Comparison of ENCODE assay signal across 11 cellular contexts in the genomic region with DNA sequence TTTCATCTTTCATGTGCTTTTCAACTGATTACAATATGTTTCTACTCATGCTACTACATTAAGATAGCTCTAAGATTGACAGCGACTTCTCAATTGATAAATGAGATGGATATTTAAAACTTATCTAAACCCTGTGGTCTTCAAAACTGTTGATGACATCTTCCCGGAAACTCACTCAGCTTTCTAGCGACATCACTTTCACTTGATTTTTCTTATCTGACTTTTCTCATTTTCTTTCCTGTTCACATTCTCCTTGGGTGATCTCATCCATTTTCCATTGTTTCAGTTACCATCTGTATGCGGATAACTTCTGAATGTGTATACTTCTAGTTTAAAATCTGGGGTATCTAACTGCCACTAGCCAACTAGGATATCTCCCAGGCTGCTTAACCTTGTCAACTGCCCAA. TPM values are rescaled to one million over a fixed set of nuclear protein-coding genes. Genes with fewer than 3 reads are reported as not detected.
DNase-seq lines count a peak whose midpoint lies in the region; TF ChIP-seq lines count a peak whose summit lies in the region.
"Had no signal": no experiment of that assay in that cellular context is flagged by ENCODE, and none has a peak within 500 bp of the region (broad histone marks: within the 10 kb centered on the region; RNA-seq: fewer than 3 reads in every experiment).

No MANE protein-coding gene starts in this region.

- peak overlapping the region; percentile 49 for H3K27ac Mint-ChIP-seq in activated CD4-positive, alpha-beta T cell treated with anti-CD3 and anti-CD28 coated beads, Interleukin-2, amount 10 ng/mL, durations not matched to agents 24 days and 14 days
- peak overlapping the region; percentile 67 for H3K27ac Mint-ChIP-seq in T-helper 2 cell treated with Interferon-gamma antibody and Interleukin-4, amounts not matched to agents 5 μg/mL and 100 μg/mL, for 36 hours
- peak overlapping the region; percentile 36 for H3K27ac Mint-ChIP-seq in progenitor cell of endocrine pancreas

- CTCF ChIA-PET in GM10248 (lab: Yijun Ruan, JAX): interaction anchor here (0.9 kb wide), 1 partner anchor 26 kb away, joined by 3 read pairs; no protein-coding TSS in a partner anchor

- DNase-seq in activated CD4-positive, alpha-beta T cell treated with anti-CD3 and anti-CD28 coated beads, Interleukin-2, amount 10 ng/mL, durations not matched to agents 24 days and 14 days: no peak
- no peak for DNase-seq in activated CD4-positive, alpha-beta T cell treated with anti-CD3 and anti-CD28 coated beads, Interleukin-2, amount 50 U/mL, for 4 hours
- DNase-seq in T-helper 2 cell treated with Interferon-gamma antibody and Interleukin-4, amounts not matched to agents 5 μg/mL and 100 μg/mL, for 36 hours (ENCODE audit: low spot score): no peak
- peak; percentile 11 for DNase-seq in epithelial cell of esophagus (ENCODE audit: low read depth)
- DNase-seq in progenitor cell of endocrine pancreas (ENCODE audit: low spot score, unreplicated experiment): no peak
- DNase-seq in GM10248 (ENCODE audit: extremely low spot score): no peak
- DNase-seq in MV-4-11 (lab: John Stamatoyannopoulos, UW): no peak
- DNase-seq in occipital lobe (lab: John Stamatoyannopoulos, UW): no peak
- DNase-seq: 8988T; H7; NK-92 treated with Interleukin-12 subunit alpha and Interleukin-12 subunit beta, amount 100 ng/mL, for 24 hours had no signal

- H3K27me3 Mint-ChIP-seq in activated CD4-positive, alpha-beta T cell treated with anti-CD3 and anti-CD28 coated beads, Interleukin-2, amount 10 ng/mL, durations not matched to agents 24 days and 14 days: peaks cover 2% of the 10 kb centered on the region
- no peaks in the 10 kb centered on the region for H3K27me3 Mint-ChIP-seq in T-helper 2 cell treated with Interferon-gamma antibody and Interleukin-4, amounts not matched to agents 5 μg/mL and 100 μg/mL, for 36 hours (ENCODE audit: low read depth)
- no peaks in the 10 kb centered on the region for H3K27me3 Mint-ChIP-seq in progenitor cell of endocrine pancreas

- peaks cover 47% of the 10 kb centered on the region for H3K4me1 Mint-ChIP-seq in activated CD4-positive, alpha-beta T cell treated with anti-CD3 and anti-CD28 coated beads, Interleukin-2, amount 10 ng/mL, durations not matched to agents 24 days and 14 days
- H3K4me1 Mint-ChIP-seq in T-helper 2 cell treated with Interferon-gamma antibody and Interleukin-4, amounts not matched to agents 5 μg/mL and 100 μg/mL, for 36 hours (ENCODE audit: low read depth): peaks cover 30% of the 10 kb centered on the region
- H3K4me1 Mint-ChIP-seq in progenitor cell of endocrine pancreas (ENCODE audit: low read depth): peaks cover 20% of the 10 kb centered on the region

- peak overlapping the region; percentile 98 for H3K4me3 Mint-ChIP-seq in activated CD4-positive, alpha-beta T cell treated with anti-CD3 and anti-CD28 coated beads, Interleukin-2, amount 10 ng/mL, durations not matched to agents 24 days and 14 days
- peak overlapping the region; percentile 96 for H3K4me3 Mint-ChIP-seq in T-helper 2 cell treated with Interferon-gamma antibody and Interleukin-4, amounts not matched to agents 5 μg/mL and 100 μg/mL, for 36 hours
- peak overlapping the region; percentile 1 for H3K4me3 Mint-ChIP-seq in progenitor cell of endocrine pancreas (ENCODE audit: low read depth)

- intact Hi-C loops in activated CD4-positive, alpha-beta T cell treated with anti-CD3 and anti-CD28 coated beads, Interleukin-2, amount 10 ng/mL, durations not matched to agents 24 days and 14 days (cut with micrococcal nuclease): no loop called here

- POLR2A ChIA-PET in GM10248 (lab: Yijun Ruan, JAX): no interaction called here

- peaks cover 55% of the 10 kb centered on the region for H3K36me3 Mint-ChIP-seq in activated CD4-positive, alpha-beta T cell treated with anti-CD3 and anti-CD28 coated beads, Interleukin-2, amount 10 ng/mL, durations not matched to agents 24 days and 14 days (ENCODE audit: low read depth)
- peaks cover 51% of the 10 kb centered on the region for H3K36me3 Mint-ChIP-seq in T-helper 2 cell treated with Interferon-gamma antibody and Interleukin-4, amounts not matched to agents 5 μg/mL and 100 μg/mL, for 36 hours (ENCODE audit: low read depth)
- no peaks in the 10 kb centered on the region for H3K36me3 Mint-ChIP-seq in progenitor cell of endocrine pancreas (ENCODE audit: insufficient read depth)

- no peaks in the 10 kb centered on the region for H3K9me3 Mint-ChIP-seq in activated CD4-positive, alpha-beta T cell treated with anti-CD3 and anti-CD28 coated beads, Interleukin-2, amount 10 ng/mL, durations not matched to agents 24 days and 14 days
- H3K9me3 Mint-ChIP-seq in T-helper 2 cell treated with Interferon-gamma antibody and Interleukin-4, amounts not matched to agents 5 μg/mL and 100 μg/mL, for 36 hours: no peaks in the 10 kb centered on the region
- H3K9me3 Mint-ChIP-seq in progenitor cell of endocrine pancreas (ENCODE audit: low read depth): no peaks in the 10 kb centered on the region

- TF ChIP-seq CTCF in epithelial cell of esophagus (IDR thresholded peaks at IDR 0.05; ENCODE audit: insufficient read depth, low read depth, low read length, missing control alignments): no peak
- TF ChIP-seq CTCF in progenitor cell of endocrine pancreas (IDR thresholded peaks at IDR 0.05; ENCODE audit: unreplicated experiment): no peak
- TF ChIP-seq CTCF in GM10248 (IDR thresholded peaks at IDR 0.05; ENCODE audit: control extremely low read depth, extremely low read depth, low read depth, missing control alignments): no peak

- H3K4me3 ChIP-seq in epithelial cell of esophagus (ENCODE audit: low read length): no peak overlapping the region

RNA-seq across cellular contexts. Expression of gene POLR2B, which starts 3.1 kb away (rescaled TPM):
- 154 and 158 TPM in 2 replicates for total RNA-seq in activated CD4-positive, alpha-beta T cell treated with anti-CD3 and anti-CD28 coated beads, Interleukin-2, amount 10 ng/mL, durations not matched to agents 24 days and 14 days
- total RNA-seq in progenitor cell of endocrine pancreas (107 and 116 TPM in 2 replicates), occipital lobe (230 TPM)

RNA-seq across cellular contexts. Expression of gene NOA1, which starts 4.4 kb away (rescaled TPM):
- 17.7 and 18.5 TPM in 2 replicates for total RNA-seq in activated CD4-positive, alpha-beta T cell treated with anti-CD3 and anti-CD28 coated beads, Interleukin-2, amount 10 ng/mL, durations not matched to agents 24 days and 14 days
- total RNA-seq in progenitor cell of endocrine pancreas: 16.7 and 17.4 TPM in 2 replicates
- 19.0 TPM for total RNA-seq in occipital lobe

Comparison
In these comparisons a context has a peak if more than half of its experiments do, and no peak if none do; other contexts are left out.
1. H3K4me3 Mint-ChIP-seq: peak in every context shown above with its lines; median percentile 98 in activated CD4-positive, alpha-beta T cell treated with anti-CD3 and anti-CD28 coated beads, Interleukin-2, amount 10 ng/mL, durations not matched to agents 24 days and 14 days; 96 in T-helper 2 cell treated with Interferon-gamma antibody and Interleukin-4, amounts not matched to agents 5 μg/mL and 100 μg/mL, for 36 hours; 1 in progenitor cell of endocrine pancreas.